ENCODE assay signal across 8 cellular contexts in genomic region chr16:47037396-47037745, GRCh38.
DNase-seq lines count a peak whose midpoint lies in the region; ATAC-seq, FAIRE-seq and TF ChIP-seq lines count a peak whose summit lies in the region.

No MANE protein-coding gene starts in this region.

- H3K79me2 ChIP-seq in OCI-LY7 (ENCODE audit: insufficient read depth, low read depth, low read length), result no peaks in the 10 kb centered on the region
- H3K79me2 ChIP-seq in GM12878 (ENCODE audit: control insufficient read depth, insufficient read depth, low read length), result no peaks in the 10 kb centered on the region

- H3K9me3 ChIP-seq in OCI-LY7 (ENCODE audit: low read length) (no peaks in the 10 kb centered on the region), GM12878 (replicated peaks; ENCODE audit: control insufficient read depth, insufficient read depth, low read length) (no peaks in the 10 kb centered on the region), kidney (ENCODE audit: control insufficient read depth in 1 of 2, low read length in 2 of 2) (no peaks in the 10 kb centered on the region)

- peak overlapping the region; percentile 73 for H3K4me3 ChIP-seq in OCI-LY7 (ENCODE audit: low read depth, low read length, poor library complexity, severe bottlenecking)
- peak overlapping the region; percentile 75 for H3K4me3 ChIP-seq in GM12878
- peak overlapping the region; percentile 29 to 67 for H3K4me3 ChIP-seq in kidney (ENCODE audit: low read length in 2 of 2)

- TF ChIP-seq POLR2A in GM12878 (IDR thresholded peaks at IDR 0.05; ENCODE audit: low read depth, low read length), result no peak

- no peak for TF ChIP-seq RAD21 in GM12878 (IDR thresholded peaks at IDR 0.05; ENCODE audit: insufficient read depth, low read depth, low read length)

- no peaks in the 10 kb centered on the region for H3K9me2 ChIP-seq in OCI-LY7 (ENCODE audit: insufficient read depth, low read length)

- RAD21 ChIA-PET in GM12878 (lab: Charles Lee; ENCODE audit: unreplicated experiment), result interaction anchor here (0.7 to 7.2 kb wide), 28 partner anchors 10 to 1128 kb away, joined by 3 to 127 read pairs (median 6); partner anchors contain the start of genes DNAJA2, ITFG1, NETO2 and PHKB

- peaks cover 25% of the 10 kb centered on the region for H3K4me1 ChIP-seq in OCI-LY7 (ENCODE audit: insufficient read depth, low read length, poor library complexity, severe bottlenecking)
- H3K4me1 ChIP-seq in GM12878 (ENCODE audit: control insufficient read depth, insufficient read depth, low read length), result peaks cover 16% of the 10 kb centered on the region
- peaks cover 0 to 2% of the 10 kb centered on the region in 2 donors for H3K4me1 ChIP-seq in kidney (ENCODE audit: control insufficient read depth in 1 of 2, insufficient read depth in 1 of 2, low read depth in 1 of 2, low read length in 2 of 2)

- BruUV-seq in OCI-LY7 (replicated peaks; lab: Mats Ljungman, UMichigan) (no TSS peak), GM12878 (replicated peaks; lab: Mats Ljungman, UMichigan) (no TSS peak)

- H3K9ac ChIP-seq in GM12878 (ENCODE audit: control insufficient read depth, insufficient read depth, low read length), result peak overlapping the region; percentile 73
- H3K9ac ChIP-seq in kidney (ENCODE audit: low read length in 2 of 2), result peak overlapping the region in 1 of 2 donors; percentile 12

- DNase-seq in OCI-LY7 (ENCODE audit: low spot score) (peak; percentile 38), GM12878 (ENCODE audit: low read depth, low spot score) (no peak), kidney (peak; percentile 79), MV-4-11 (lab: John Stamatoyannopoulos, UW) (no peak), NOMO-1 treated with DMSO at 0.1 percent for 48 hours (lab: John Stamatoyannopoulos, UW; ENCODE audit: unreplicated experiment) (no peak)
- peak; percentile 14 to 17 for DNase-seq in stimulated activated CD4-positive, alpha-beta T cell treated with anti-CD3 and anti-CD28 coated beads, Interleukin-2, amount 100 ng/mL, for 48 hours

- FAIRE-seq in GM12878 (lab: Jason Lieb, UNC) (no peak), kidney (lab: Jason Lieb, UNC) (no peak)

- WGBS in GM12878 (ENCODE audit: insufficient coverage, insufficient replicate concordance, low lambda C conversion rate, missing lambda C conversion rate), result 3% methylated on average over 24 of the region's 24 CpGs

- POLR2A ChIA-PET in OCI-LY7 (lab: Charles Lee) (interaction anchor here (0.7 to 1.4 kb wide), 3 partner anchors 9 to 63 kb away, joined by 3 to 5 read pairs (median 4); no protein-coding TSS in a partner anchor), GM12878 (lab: Charles Lee) (interaction anchor here (0.6 to 2.5 kb wide), 6 partner anchors 37 to 106 kb away, joined by 3 to 12 read pairs (median 4); partner anchors contain the start of gene NETO2)

- ATAC-seq in GM18508 (IDR thresholded peaks at IDR 0.05; ENCODE audit: insufficient read depth, unreplicated experiment) (peak; percentile 8), HG02623 (IDR thresholded peaks at IDR 0.05; ENCODE audit: unreplicated experiment) (peak; percentile 32), GM12878 (peak; percentile 58)

- CTCF ChIA-PET in OCI-LY7 (lab: Charles Lee; ENCODE audit: unreplicated experiment) (interaction anchor here (0.7 to 0.9 kb wide), 2 partner anchors 21 to 1127 kb away, joined by 3 to 4 read pairs; no protein-coding TSS in a partner anchor), GM12878 (lab: Yijun Ruan, JAX) (interaction anchor here (0.7 to 9.6 kb wide), 38 partner anchors 9 to 1130 kb away, joined by 3 to 162 read pairs (median 5); partner anchors contain the start of gene NETO2)

- H3K4me2 ChIP-seq in OCI-LY7 (ENCODE audit: low read length), result peak overlapping the region; percentile 96
- peak overlapping the region; percentile 70 for H3K4me2 ChIP-seq in GM12878 (ENCODE audit: control insufficient read depth, insufficient read depth)

- H2AFZ ChIP-seq in OCI-LY7 (ENCODE audit: low read length) (peak overlapping the region; percentile 99), GM12878 (ENCODE audit: control insufficient read depth, low read depth, low read length) (peak overlapping the region; percentile 87)

- intact Hi-C loops in OCI-LY7 (cut with micrococcal nuclease; ENCODE audit: unreplicated experiment) (loop anchor here (1.0 to 10.0 kb wide), 4 partner anchors 65 to 1127 kb away; partner anchors contain the start of gene DNAJA2), GM12878 (cut with micrococcal nuclease; ENCODE audit: unreplicated experiment) (loop anchor here (1.0 to 10.0 kb wide), 4 partner anchors 89 to 1120 kb away; partner anchors contain the start of genes ABCC12 and NETO2), kidney (cut with DNase I) (loop anchor here (10.0 kb wide), 1 partner anchor 1117 kb away; the partner anchor contains the start of gene ABCC12)

- no peaks in the 10 kb centered on the region for H4K20me1 ChIP-seq in OCI-LY7 (ENCODE audit: insufficient read depth, low read length)
- H4K20me1 ChIP-seq in GM12878 (ENCODE audit: control insufficient read depth, insufficient read depth), result no peaks in the 10 kb centered on the region

- TF ChIP-seq EP300 in GM12878 (IDR thresholded peaks at IDR 0.05; ENCODE audit: borderline replicate concordance in 1 of 2, control insufficient read depth in 1 of 2, low read depth in 2 of 2, low read length in 2 of 2), result no peak

- TF ChIP-seq CTCF in OCI-LY7 (conservative IDR thresholded peaks at IDR 0.05; ENCODE audit: low read length), result no peak
- no peak for TF ChIP-seq CTCF in GM12878 (IDR thresholded peaks at IDR 0.05 in 2 of 3, conservative IDR thresholded peaks at IDR 0.05 in 1 of 3; ENCODE audit: control insufficient read depth in 2 of 3, extremely low read depth in 1 of 3, insufficient read depth in 1 of 3, low read depth in 3 of 3, low read length in 3 of 3)
- no peak for TF ChIP-seq CTCF in kidney (IDR thresholded peaks at IDR 0.05; ENCODE audit: borderline replicate concordance, extremely low read depth, insufficient read depth)

- SMC1A ChIA-PET in GM12878 (lab: Charles Lee; ENCODE audit: uncharacterized antibody, unreplicated experiment), result interaction anchor here (0.6 to 6.5 kb wide), 23 partner anchors 11 to 1127 kb away, joined by 3 to 101 read pairs (median 4); partner anchors contain the start of gene NETO2

- H3K27ac ChIP-seq in OCI-LY7 (ENCODE audit: low read depth, low read length, poor library complexity, severe bottlenecking) (no peak overlapping the region), GM12878 (ENCODE audit: control insufficient read depth, insufficient read depth) (no peak overlapping the region), kidney (ENCODE audit: low read depth in 2 of 2, low read length in 2 of 2) (no peak overlapping the region)

- H3K27me3 ChIP-seq in GM12878 (replicated peaks in 1 of 2; ENCODE audit: control insufficient read depth in 2 of 2, insufficient read depth in 2 of 2, low read length in 1 of 2), result no peaks in the 10 kb centered on the region

- H3K36me3 ChIP-seq in OCI-LY7 (ENCODE audit: insufficient read depth, low read length) (no peaks in the 10 kb centered on the region), GM12878 (ENCODE audit: control insufficient read depth in 2 of 2, insufficient read depth in 2 of 2, low read length in 1 of 2) (no peaks in the 10 kb centered on the region), kidney (ENCODE audit: control insufficient read depth in 1 of 2, insufficient read depth in 2 of 2, low read length in 2 of 2) (no peaks in the 10 kb centered on the region)

- in situ Hi-C loops in GM12878 (cut with MboI), result loop anchor here (5.0 kb wide), 1 partner anchor 1125 kb away; no protein-coding TSS in a partner anchor

TF ChIP-seq in GM12878, 131 proteins besides CTCF, POLR2A, EP300 and RAD21 (continues in another document):
- TF ChIP-seq YY1 (IDR thresholded peaks at IDR 0.05; ENCODE audit: low read depth, low read length) (no peak), E2F4 (IDR thresholded peaks at IDR 0.05; ENCODE audit: low read depth, low read length) (no peak), E4F1 (IDR thresholded peaks at IDR 0.05; ENCODE audit: borderline replicate concordance, partially characterized antibody) (no peak), PML (IDR thresholded peaks at IDR 0.05; ENCODE audit: low read length) (no peak), RCOR1 (conservative IDR thresholded peaks at IDR 0.05; ENCODE audit: low read depth, low read length) (no peak), RUNX3 (IDR thresholded peaks at IDR 0.05; ENCODE audit: low read length) (0 out of 2 replicates have a peak, but pooled peaks have one; percentile 8), SMC3 (IDR thresholded peaks at IDR 0.05; ENCODE audit: borderline replicate concordance, low read length) (no peak), EED (IDR thresholded peaks at IDR 0.05; ENCODE audit: low read depth) (no peak), TBL1XR1 (IDR thresholded peaks at IDR 0.05; ENCODE audit: low read depth, low read length) (no peak), HDGF (IDR thresholded peaks at IDR 0.05) (no peak), BCL11A (IDR thresholded peaks at IDR 0.05; ENCODE audit: low read depth, low read length) (no peak), GATAD2B (conservative IDR thresholded peaks at IDR 0.05; ENCODE audit: low read depth) (0 out of 2 replicates have a peak, but pooled peaks have one; percentile 82), TARDBP (IDR thresholded peaks at IDR 0.05; ENCODE audit: borderline replicate concordance) (no peak)

Comparison
In these comparisons a context has a peak if more than half of its experiments do, and no peak if none do; other contexts are left out.
1. ATAC-seq: peak in every context shown above with its lines; median percentile 58 in GM12878; 32 in HG02623; 8 in GM18508.
2. DNase-seq: peak in OCI-LY7 (single experiment), kidney (single experiment) and stimulated activated CD4-positive, alpha-beta T cell treated with anti-CD3 and anti-CD28 coated beads, Interleukin-2, amount 100 ng/mL, for 48 hours (2 of 2); none in GM12878 (single experiment), MV-4-11 (single experiment) and NOMO-1 treated with DMSO at 0.1 percent for 48 hours (single experiment).
3. Peak in every context shown above with its lines, with median percentiles within 50 percentile points of each other: H3K4me3 ChIP-seq.